In genomic region chr2:120596990-120597594, GRCh38 we compare ENCODE assay signal across 11 cellular contexts.
A peak's percentile ranks its signal among the peaks of the same experiment; 100 is the strongest.
DNase-seq lines count a peak whose midpoint lies in the region; ATAC-seq, FAIRE-seq and TF ChIP-seq lines count a peak whose summit lies in the region.
"Had no signal": no experiment of that assay in that cellular context is flagged by ENCODE, and none has a peak within 500 bp of the region (broad histone marks: within the 10 kb centered on the region; RNA-seq: fewer than 3 reads in every experiment).

No MANE protein-coding gene starts in this region.

- FAIRE-seq in endometrium (lab: Jason Lieb, UNC) = peak; percentile 54

- H3K4me3 ChIP-seq in mucosa of descending colon = no peak overlapping the region
- H3K4me3 ChIP-seq: SJSA1 had no signal

- no peaks in the 10 kb centered on the region for H3K9me3 ChIP-seq in mucosa of descending colon
- H3K9me3 ChIP-seq: SJSA1 had no signal

- no peaks in the 10 kb centered on the region for H3K36me3 Mint-ChIP-seq in type B pancreatic cell

- peaks cover 42% of the 10 kb centered on the region for H3K4me1 Mint-ChIP-seq in type B pancreatic cell (ENCODE audit: unreplicated experiment)

- no peak for ATAC-seq in mucosa of descending colon
- no peak for ATAC-seq in GM21390 (IDR thresholded peaks at IDR 0.05; ENCODE audit: unreplicated experiment)
- ATAC-seq: activated T-cell treated with anti-CD3 and anti-CD28 coated beads, Interleukin-2, amount 50 U/mL, for 4 hours had no signal

- H3K27me3 Mint-ChIP-seq in type B pancreatic cell = peaks cover 4% of the 10 kb centered on the region

- H3K27ac Mint-ChIP-seq in type B pancreatic cell = peak overlapping the region; percentile 67

- no peak for TF ChIP-seq CTCF in mucosa of descending colon (IDR thresholded peaks at IDR 0.05)
- no peak for TF ChIP-seq CTCF in type B pancreatic cell (conservative IDR thresholded peaks at IDR 0.05)

- H3K36me3 ChIP-seq in mucosa of descending colon (ENCODE audit: low read depth) = no peaks in the 10 kb centered on the region
- H3K36me3 ChIP-seq: SJSA1 had no signal

- intact Hi-C loops in mucosa of descending colon (cut with DNase I, micrococcal nuclease) = no loop called here

- H3K4me3 Mint-ChIP-seq in type B pancreatic cell = no peak overlapping the region
- H3K4me3 Mint-ChIP-seq: activated T-cell treated with anti-CD3 and anti-CD28 coated beads, Interleukin-2, amount 50 U/mL, for 4 hours had no signal

- in situ Hi-C loops in ACHN (cut with HindIII; ENCODE audit: low pct_ligation_motif_present, low pct_unique_long_range_greater_than_20kb, low sequenced_read_pairs) = no loop called here

- DNase-seq in NOMO-1 treated with dmso at 0.1 percent for 144 hours (lab: John Stamatoyannopoulos, UW; ENCODE audit: unreplicated experiment) = peak; percentile 15
- DNase-seq in mucosa of descending colon = peak in 2 of 3 donors; percentile 15 to 37
- no peak for DNase-seq in type B pancreatic cell (ENCODE audit: extremely low spot score, unreplicated experiment)
- no peak for DNase-seq in ACHN
- no peak for DNase-seq in stimulated activated CD4-positive, alpha-beta T cell treated with anti-CD3 and anti-CD28 coated beads, Interleukin-4, amount 100 ng/mL, for 4 hours
- no peak for DNase-seq in activated CD4-positive, alpha-beta T cell treated with anti-CD3 and anti-CD28 coated beads, Interleukin-2, amount 50 U/mL, for 48 hours
- DNase-seq: activated T-cell treated with anti-CD3 and anti-CD28 coated beads, Interleukin-2, amount 50 U/mL, for 4 hours; trophoblast cell had no signal

- H3K4me1 ChIP-seq in mucosa of descending colon (ENCODE audit: low read depth) = no peaks in the 10 kb centered on the region
- H3K4me1 ChIP-seq: SJSA1 had no signal

- no peaks in the 10 kb centered on the region for H3K9me3 Mint-ChIP-seq in type B pancreatic cell
- H3K9me3 Mint-ChIP-seq: activated T-cell treated with anti-CD3 and anti-CD28 coated beads, Interleukin-2, amount 50 U/mL, for 4 hours had no signal

Comparison
In these comparisons a context has a peak if more than half of its experiments do, and no peak if none do; other contexts are left out.
1. DNase-seq: peak in NOMO-1 treated with dmso at 0.1 percent for 144 hours (single experiment) and mucosa of descending colon (2 of 3); none in type B pancreatic cell (single experiment), ACHN (single experiment), stimulated activated CD4-positive, alpha-beta T cell treated with anti-CD3 and anti-CD28 coated beads, Interleukin-4, amount 100 ng/mL, for 4 hours (0 of 2) and activated CD4-positive, alpha-beta T cell treated with anti-CD3 and anti-CD28 coated beads, Interleukin-2, amount 50 U/mL, for 48 hours (0 of 2).